Comparison of ENCODE assay signal across 18 cellular contexts in genomic region chr2:60379684-60380083, GRCh38.
"Had no signal": no experiment of that assay in that cellular context is flagged by ENCODE, and none has a peak within 500 bp of the region (broad histone marks: within the 10 kb centered on the region; RNA-seq: fewer than 3 reads in every experiment).

No MANE protein-coding gene starts in this region.

- ATAC-seq: esophagus mucosa, heart left ventricle, left lobe of liver, natural killer cell had no signal

- DNase-seq: effector memory CD4-positive, alpha-beta T cell; heart left ventricle; hypothalamus; kidney glomerular epithelial cell; mammary epithelial cell; natural killer cell; ovary; sigmoid colon; stimulated activated CD4-positive, alpha-beta T cell treated with anti-CD3 and anti-CD28 coated beads, Interleukin-12 subunit alpha, Interleukin-12 subunit beta, amount 100 ng/mL, for 4 hours; stimulated activated naive CD4-positive, alpha-beta T cell treated with Interleukin-2 at 50 U/mL for 16 hours; tibial artery had no signal

- H3K27me3 ChIP-seq: heart left ventricle, ovary, right atrium auricular region, sigmoid colon had no signal

- H3K9me3 ChIP-seq: heart left ventricle, ovary, right atrium auricular region, sigmoid colon, tibial artery had no signal

- H3K27ac ChIP-seq: heart left ventricle, ovary, right atrium auricular region, sigmoid colon, skin epidermis, tibial artery had no signal

- H3K4me1 ChIP-seq: heart left ventricle, right atrium auricular region, sigmoid colon, tibial artery had no signal

- FAIRE-seq: endometrium, frontal cortex, islet of Langerhans had no signal

- H3K4me3 ChIP-seq: heart left ventricle, ovary, right atrium auricular region, sigmoid colon, skin epidermis, tibial artery had no signal

- H3K36me3 ChIP-seq: heart left ventricle, ovary, right atrium auricular region, sigmoid colon, tibial artery had no signal
